Comparison of ENCODE assay signal across 8 cellular contexts in genomic region chr2:218229239-218229638, GRCh38. TPM values are rescaled to one million over a fixed set of nuclear protein-coding genes. Genes with fewer than 3 reads are reported as not detected.
DNase-seq lines count a peak whose midpoint lies in the region; ATAC-seq, FAIRE-seq and TF ChIP-seq lines count a peak whose summit lies in the region.

No MANE protein-coding gene starts in this region.

- H3K9me3 ChIP-seq in heart right ventricle: no peaks in the 10 kb centered on the region

- H3K9me3 Mint-ChIP-seq in activated T-cell treated with anti-CD3 and anti-CD28 coated beads, Interleukin-2, amount 50 U/mL, for 24 hours: no peaks in the 10 kb centered on the region
- no peaks in the 10 kb centered on the region for H3K9me3 Mint-ChIP-seq in stimulated activated naive B cell treated with anti-CD40 and anti-IgM and Interleukin-4, amounts not matched to agents 10 μg/mL and 1 μg/mL and 100 μg/mL, for 72 hours

- H3K9ac ChIP-seq in KMS-11: peak overlapping the region; percentile 7; the same call in 1 of the 2 replicates

- peak overlapping the region; percentile 60 for H3K4me3 Mint-ChIP-seq in activated T-cell treated with anti-CD3 and anti-CD28 coated beads, Interleukin-2, amount 50 U/mL, for 24 hours
- peak overlapping the region; percentile 61 to 69 for H3K4me3 Mint-ChIP-seq in stimulated activated naive B cell treated with anti-CD40 and anti-IgM and Interleukin-4, amounts not matched to agents 10 μg/mL and 1 μg/mL and 100 μg/mL, for 72 hours

- H3K4me1 Mint-ChIP-seq in activated T-cell treated with anti-CD3 and anti-CD28 coated beads, Interleukin-2, amount 50 U/mL, for 24 hours (ENCODE audit: low read depth): peaks cover 85% of the 10 kb centered on the region
- H3K4me1 Mint-ChIP-seq in stimulated activated naive B cell treated with anti-CD40 and anti-IgM and Interleukin-4, amounts not matched to agents 10 μg/mL and 1 μg/mL and 100 μg/mL, for 72 hours: peaks cover 42 to 69% of the 10 kb centered on the region in 2 donors

- intact Hi-C loops in heart right ventricle (cut with DNase I): no loop called here

- FAIRE-seq in urothelium cell line (lab: Jason Lieb, UNC): no peak

- H3K79me2 ChIP-seq in KMS-11 (ENCODE audit: insufficient read depth, low read depth): peaks cover 60% of the 10 kb centered on the region; the same call in 1 of the 2 replicates

- WGBS in heart right ventricle, 2 donors: 11 to 12% methylated on average over 3 of the region's 3 CpGs

- peak overlapping the region; percentile 96 for H3K27ac Mint-ChIP-seq in activated T-cell treated with anti-CD3 and anti-CD28 coated beads, Interleukin-2, amount 50 U/mL, for 24 hours
- peak overlapping the region; percentile 77 for H3K27ac Mint-ChIP-seq in stimulated activated naive B cell treated with anti-CD40 and anti-IgM and Interleukin-4, amounts not matched to agents 10 μg/mL and 1 μg/mL and 100 μg/mL, for 72 hours

- no peaks in the 10 kb centered on the region for H3K27me3 Mint-ChIP-seq in activated T-cell treated with anti-CD3 and anti-CD28 coated beads, Interleukin-2, amount 50 U/mL, for 24 hours
- H3K27me3 Mint-ChIP-seq in stimulated activated naive B cell treated with anti-CD40 and anti-IgM and Interleukin-4, amounts not matched to agents 10 μg/mL and 1 μg/mL and 100 μg/mL, for 72 hours: no peaks in the 10 kb centered on the region

- H3K27me3 ChIP-seq in KMS-11 (ENCODE audit: insufficient read depth, low read depth): no peaks in the 10 kb centered on the region
- no peaks in the 10 kb centered on the region for H3K27me3 ChIP-seq in heart right ventricle

- peak overlapping the region; percentile 63 for H3K4me2 ChIP-seq in KMS-11

- no peak overlapping the region for H3K4me3 ChIP-seq in KMS-11 (IDR thresholded peaks at IDR 0.05; ENCODE audit: insufficient read depth, low read depth, low read length)
- H3K4me3 ChIP-seq in heart right ventricle: peak overlapping the region in 2 of 10 donors; percentile 2 to 22

- no peaks in the 10 kb centered on the region for H4K20me1 ChIP-seq in KMS-11 (ENCODE audit: insufficient read depth)

- H3K36me3 Mint-ChIP-seq in activated T-cell treated with anti-CD3 and anti-CD28 coated beads, Interleukin-2, amount 50 U/mL, for 24 hours (ENCODE audit: low read depth): peaks cover 95% of the 10 kb centered on the region
- peaks cover 74 to 79% of the 10 kb centered on the region in 2 donors for H3K36me3 Mint-ChIP-seq in stimulated activated naive B cell treated with anti-CD40 and anti-IgM and Interleukin-4, amounts not matched to agents 10 μg/mL and 1 μg/mL and 100 μg/mL, for 72 hours

- DNase-seq in GM10266 (ENCODE audit: extremely low spot score): peak; percentile 66
- DNase-seq in activated T-cell treated with anti-CD3 and anti-CD28 coated beads, Interleukin-2, amount 50 U/mL, for 24 hours: no peak
- DNase-seq in heart right ventricle: no peak
- peak; percentile 56 for DNase-seq in stimulated activated naive B cell treated with anti-CD40 and anti-IgM and Interleukin-4, amounts not matched to agents 10 μg/mL and 1 μg/mL and 100 μg/mL, for 72 hours
- no peak for DNase-seq in islet precursor cell
- no peak for DNase-seq in urothelium cell line (ENCODE audit: low spot score)

- H3K4me1 ChIP-seq in KMS-11 (ENCODE audit: low read depth, poor library complexity, severe bottlenecking) (peaks cover 59% of the 10 kb centered on the region), heart right ventricle (peaks cover 0 to 82% (median 33%) of the 10 kb centered on the region in 9 donors)

- H3K36me3 ChIP-seq in KMS-11 (ENCODE audit: insufficient read depth) (peaks cover 27% of the 10 kb centered on the region), heart right ventricle (peaks cover 0 to 100% (median 55%) of the 10 kb centered on the region in 9 donors)

- H3K27ac ChIP-seq in KMS-11 (peak overlapping the region; percentile 85), heart right ventricle (peak overlapping the region in 8 of 10 donors; percentile 47 to 81 (median 63))

- ATAC-seq in GM21717 (IDR thresholded peaks at IDR 0.05; ENCODE audit: unreplicated experiment): peak; percentile 87
- peak in 7 of 8 donors; percentile 67 to 90 (median 83) for ATAC-seq in heart right ventricle
- ATAC-seq in stimulated activated naive B cell treated with anti-CD40 and anti-IgM and Interleukin-4, amounts not matched to agents 10 μg/mL and 1 μg/mL and 100 μg/mL, for 72 hours (replicated peaks): peak; percentile 93 to 96

- H2AFZ ChIP-seq in KMS-11 (ENCODE audit: low read depth): no peak overlapping the region

- no peak for TF ChIP-seq CTCF in GM10266 (IDR thresholded peaks at IDR 0.05; ENCODE audit: control insufficient read depth, insufficient read depth, low read depth, missing control alignments)
- no peak for TF ChIP-seq CTCF in KMS-11 (conservative IDR thresholded peaks at IDR 0.05; ENCODE audit: low read depth, low read length)
- no peak for TF ChIP-seq CTCF in heart right ventricle (IDR thresholded peaks at IDR 0.05)

RNA-seq across cellular contexts. Expression of gene ARPC2, which starts 12.2 kb away (rescaled TPM):
- 100 to 1,000 TPM; 120 to 213 (median 134) TPM for total RNA-seq in heart right ventricle
- 100 to 1,000 TPM in 1 of 2 donors, 10 to 100 TPM in 1; 58.5 to 176 TPM for polyA plus RNA-seq in heart right ventricle

RNA-seq across cellular contexts. Expression of gene GPBAR1, which starts 31.6 kb away (rescaled TPM):
- 1 to 10 TPM in 7 of 10 donors, under 1 TPM in 3; 0.36 to 3.7 (median 1.3) TPM for total RNA-seq in heart right ventricle
- polyA plus RNA-seq in heart right ventricle: 1 to 10 TPM; 1.8 to 2.3 TPM

RNA-seq across cellular contexts. Expression of gene AAMP, which starts 40.7 kb away (rescaled TPM):
- 10 to 100 TPM; 45.9 to 65.1 (median 57.5) TPM for total RNA-seq in heart right ventricle
- 100 to 1,000 TPM in 1 of 2 donors, 10 to 100 TPM in 1; 33.4 to 116 TPM for polyA plus RNA-seq in heart right ventricle

RNA-seq across cellular contexts. Expression of gene PNKD, which starts 41.1 kb away (rescaled TPM):
- total RNA-seq in heart right ventricle: 10 to 100 TPM; 56.9 to 91.1 (median 74.2) TPM
- polyA plus RNA-seq in heart right ventricle: 100 to 1,000 TPM in 1 of 2 donors, 10 to 100 TPM in 1; 76.7 to 138 TPM

Comparison
In these comparisons a context has a peak if more than half of its experiments do, and no peak if none do; other contexts are left out.
1. DNase-seq: peak in GM10266 (single experiment) and stimulated activated naive B cell treated with anti-CD40 and anti-IgM and Interleukin-4, amounts not matched to agents 10 μg/mL and 1 μg/mL and 100 μg/mL, for 72 hours (single experiment); none in activated T-cell treated with anti-CD3 and anti-CD28 coated beads, Interleukin-2, amount 50 U/mL, for 24 hours (single experiment), heart right ventricle (0 of 2), islet precursor cell (single experiment) and urothelium cell line (single experiment).
2. Peak in every context shown above with its lines, with median percentiles within 50 percentile points of each other: ATAC-seq.